Comparison of ENCODE assay signal across 8 cellular contexts in the genomic region with DNA sequence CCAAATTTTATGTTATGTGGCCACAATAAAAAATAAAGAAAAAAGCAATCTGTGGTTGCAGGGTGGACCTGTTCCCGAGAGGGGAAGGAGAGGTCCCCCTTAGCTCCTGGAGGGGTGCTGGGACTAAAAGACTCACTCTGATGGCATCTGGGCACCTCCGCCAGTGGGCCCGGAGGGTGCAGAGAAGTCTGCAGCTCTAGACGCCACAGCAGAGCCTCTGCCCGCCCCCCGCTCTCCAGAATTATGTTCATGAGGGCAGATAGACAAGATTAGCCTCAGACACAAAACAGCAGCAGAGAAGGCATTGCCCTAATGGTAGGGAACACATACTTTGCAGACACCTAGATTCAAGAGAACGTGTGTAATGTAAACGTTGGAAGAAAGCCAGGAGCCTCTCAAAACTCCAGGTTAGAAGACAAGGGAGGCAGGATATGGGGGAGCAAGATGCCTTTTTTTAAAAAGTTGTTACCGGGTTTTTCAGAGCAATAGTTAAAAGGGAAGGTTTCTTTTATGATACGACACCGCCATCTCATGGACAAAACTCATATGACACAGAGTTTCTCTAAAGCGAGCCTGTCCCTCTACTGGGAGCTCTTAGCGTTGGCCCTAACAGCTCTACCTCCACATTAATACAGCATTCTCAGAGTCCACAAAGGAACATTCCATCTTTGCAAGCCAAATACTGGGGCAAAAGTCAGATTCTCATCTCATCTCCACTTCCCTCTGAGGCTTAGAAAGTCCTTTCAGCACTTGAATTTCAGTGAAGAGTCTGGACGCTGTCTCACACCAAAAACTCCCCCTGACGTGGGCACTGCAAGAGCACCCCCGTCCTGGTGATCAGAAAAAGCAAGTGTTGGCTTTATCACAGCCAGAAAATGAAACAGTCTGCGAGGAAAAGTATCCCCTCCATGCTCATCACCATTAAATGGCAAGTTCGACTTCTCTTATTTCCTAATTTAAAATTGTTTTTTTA. TPM values are rescaled to one million over a fixed set of nuclear protein-coding genes. Genes with fewer than 3 reads are reported as not detected.
A peak's percentile ranks its signal among the peaks of the same experiment; 100 is the strongest.
DNase-seq lines count a peak whose midpoint lies in the region; ATAC-seq and TF ChIP-seq lines count a peak whose summit lies in the region.

No MANE protein-coding gene starts in this region.

- H3K4me2 ChIP-seq in PC-3 (ENCODE audit: low read length): peak overlapping the region; percentile 57

- no peaks in the 10 kb centered on the region for H3F3A ChIP-seq in PC-3 (ENCODE audit: low read length, unreplicated experiment)

- TF ChIP-seq POLR2A in prostate gland (IDR thresholded peaks at IDR 0.05): no peak

- H3K36me3 ChIP-seq in PC-3 (ENCODE audit: low read depth, low read length) (no peaks in the 10 kb centered on the region), prostate gland (no peaks in the 10 kb centered on the region)

- H3K9me3 ChIP-seq in PC-3 (ENCODE audit: low read length) (no peaks in the 10 kb centered on the region), prostate gland (no peaks in the 10 kb centered on the region)

- no peaks in the 10 kb centered on the region for H4K20me1 ChIP-seq in PC-3 (ENCODE audit: low read length)

- POLR2A ChIA-PET in PC-3 (lab: Charles Lee; ENCODE audit: unreplicated experiment): no interaction called here

- TF ChIP-seq CTCF in PC-3 (conservative IDR thresholded peaks at IDR 0.05; ENCODE audit: low read depth, low read length): peak; percentile 88
- TF ChIP-seq CTCF in prostate gland (IDR thresholded peaks at IDR 0.05): peak; percentile 59 to 87 (median 84)

- intact Hi-C loops in PC-3 (cut with micrococcal nuclease) (loop anchor here (1.0 to 2.0 kb wide), 2 partner anchors 640 to 714 kb away; no protein-coding TSS in a partner anchor), head of caudate nucleus (cut with DNase I) (no loop called here), prostate gland (cut with DNase I) (loop anchor here (5.0 kb wide), 1 partner anchor 844 kb away; no protein-coding TSS in a partner anchor)

- H3K9me2 ChIP-seq in PC-3 (replicated peaks; ENCODE audit: low read length): no peaks in the 10 kb centered on the region

- peaks cover 4% of the 10 kb centered on the region; the same call in 1 of the 2 replicates for H3K4me1 ChIP-seq in PC-3 (ENCODE audit: insufficient read depth, low read length)
- no peaks in the 10 kb centered on the region for H3K4me1 ChIP-seq in prostate gland (replicated peaks)

- ATAC-seq in PC-3 (peak; percentile 93), HG03439 (IDR thresholded peaks at IDR 0.05; ENCODE audit: unreplicated experiment) (no peak)

- no peak overlapping the region for H3K27ac ChIP-seq in PC-3 (ENCODE audit: low read length)
- no peak overlapping the region for H3K27ac ChIP-seq in prostate gland

- H2AFZ ChIP-seq in PC-3 (ENCODE audit: low read length): 0 out of 2 replicates have a peak overlapping the region, but pooled peaks have one; percentile 27

- no peaks in the 10 kb centered on the region for H3K79me2 ChIP-seq in PC-3 (ENCODE audit: low read length)

- DNase-seq in NCI-H510A treated with DMSO at 0.1 percent for 48 hours (lab: John Stamatoyannopoulos, UW) (peak; percentile 20), NCI-H510A (lab: John Stamatoyannopoulos, UW) (no peak), HPDE6-E6E7 (ENCODE audit: extremely low spot score) (peak; percentile 63), PC-3 (peak; percentile 92), head of caudate nucleus (peak in 24 of 42 donors; percentile 5 to 83 (median 56)), prostate gland (ENCODE audit: low spot score) (peak; percentile 54)
- DNase-seq in activated naive CD4-positive, alpha-beta T cell treated with anti-CD3 and anti-CD28 coated beads, Interleukin-2, amount 50 U/mL, for 16 hours: peak; percentile 32

- BruUV-seq in PC-3 (replicated peaks; lab: Mats Ljungman, UMichigan): no TSS peak

- CTCF ChIA-PET in PC-3 (lab: Charles Lee): interaction anchor here (0.5 to 1.8 kb wide), 10 partner anchors 12 to 715 kb away, joined by 3 to 10 read pairs (median 5); no protein-coding TSS in a partner anchor

- WGBS in prostate gland: 26% methylated on average over 18 of the region's 18 CpGs

- H3K27me3 ChIP-seq in PC-3 (ENCODE audit: low read length): peaks cover 19% of the 10 kb centered on the region
- no peaks in the 10 kb centered on the region for H3K27me3 ChIP-seq in prostate gland (replicated peaks; ENCODE audit: insufficient read depth)

- no peak overlapping the region; the same call in 1 of the 2 replicates for H3K4me3 ChIP-seq in PC-3 (ENCODE audit: low read length)
- no peak overlapping the region for H3K4me3 ChIP-seq in prostate gland

- no peak overlapping the region for H3K9ac ChIP-seq in PC-3 (ENCODE audit: low read length)

RNA-seq across cellular contexts. Expression of a gene that starts 47.2 kb away (rescaled TPM):
- total RNA-seq in PC-3 (2014; rRNA removed): not detected in 2 replicates
- 10 to 100 TPM in 1 of 2 donors, 1 to 10 TPM in 1; 4.9 to 14.1 TPM for total RNA-seq in prostate gland
